Comparison of ENCODE assay signal across 8 cellular contexts in genomic region chr5:2038337-2039179, GRCh38.
DNase-seq lines count a peak whose midpoint lies in the region; ATAC-seq, FAIRE-seq and TF ChIP-seq lines count a peak whose summit lies in the region.

No MANE protein-coding gene starts in this region.

- no peak overlapping the region for H4K8ac ChIP-seq in H1 (ENCODE audit: extremely low read depth, insufficient read depth, low read length)

- peak overlapping the region; percentile 95; the same call in 1 of the 2 replicates for H2AFZ ChIP-seq in H1 (ENCODE audit: low read length)

- CTCF ChIA-PET in A549 (lab: Yijun Ruan, JAX) (interaction anchor here (0.6 to 2.6 kb wide), 8 partner anchors 9 to 1920 kb away, joined by 3 to 21 read pairs (median 4); no protein-coding TSS in a partner anchor), H1 (lab: Charles Lee; ENCODE audit: partially characterized antibody) (interaction anchor here (0.6 to 1.6 kb wide), 10 partner anchors 9 to 369 kb away, joined by 3 to 9 read pairs (median 3); no protein-coding TSS in a partner anchor)
- CTCF ChIA-PET in activated CD8-positive, alpha-beta T cell treated with anti-CD3 and anti-CD28 coated beads for 36 hours (lab: Charles Lee) = interaction anchor here (0.9 to 1.2 kb wide), 5 partner anchors 11 to 303 kb away, joined by 3 to 4 read pairs (median 3); no protein-coding TSS in a partner anchor

- no peaks in the 10 kb centered on the region for H3K4me1 Mint-ChIP-seq in activated CD8-positive, alpha-beta T cell treated with anti-CD3 and anti-CD28 coated beads for 36 hours (ENCODE audit: low read depth)

- TF ChIP-seq RAD21 in A549 (conservative IDR thresholded peaks at IDR 0.05 in 1 of 2, IDR thresholded peaks at IDR 0.05 in 1 of 2) = peak in 1 of 2 experiments; percentile 24; a peak in 4 of 5 replicates
- peak; percentile 67 to 69 for TF ChIP-seq RAD21 in H1 (IDR thresholded peaks at IDR 0.05 in 1 of 2, conservative IDR thresholded peaks at IDR 0.05 in 1 of 2; ENCODE audit: low read depth in 2 of 2, low read length in 2 of 2)

- 5% methylated on average over 11 of the region's 57 CpGs for WGBS in A549 (ENCODE audit: missing lambda C conversion rate)
- WGBS in H1 (ENCODE audit: extremely low coverage in 1 of 2, insufficient coverage in 1 of 2, insufficient read length in 1 of 2, insufficient replicate concordance in 2 of 2, low coverage in 1 of 2, low lambda C conversion rate in 2 of 2, missing lambda C conversion rate in 1 of 2), 2 experiments = 6% methylated on average over 41 of the region's 57 CpGs; no CpG with 5 or more reads in 1 of the 2 experiments
- 0 to 5% methylated on average over 45 to 55 of the region's 57 CpGs for WGBS in mesodermal cell (ENCODE audit: insufficient coverage in 2 of 2), 2 experiments

- H3K79me2 ChIP-seq in H1 (ENCODE audit: control insufficient read depth in 1 of 2, insufficient read depth in 2 of 2, low read length in 2 of 2) = no peaks in the 10 kb centered on the region

- intact Hi-C loops in activated CD8-positive, alpha-beta T cell treated with anti-CD3 and anti-CD28 coated beads for 36 hours (cut with micrococcal nuclease) = no loop called here

- H3K23ac ChIP-seq in H1 (ENCODE audit: insufficient read length) = no peak overlapping the region

- no peak overlapping the region for H3K4ac ChIP-seq in H1 (replicated peaks; ENCODE audit: insufficient read length, low read depth, low read length)

- H3K4me3 Mint-ChIP-seq in activated CD8-positive, alpha-beta T cell treated with anti-CD3 and anti-CD28 coated beads for 36 hours = peak overlapping the region; percentile 50

- H3K4me1 ChIP-seq in A549 (no peaks in the 10 kb centered on the region), H1 (replicated peaks in 1 of 4; ENCODE audit: control insufficient read depth in 3 of 4, insufficient read depth in 4 of 4, low read length in 3 of 4) (peaks cover 0 to 8% (median 0%) of the 10 kb centered on the region in 4 experiments; a peak in 3 of 7 replicates), mesodermal cell (ENCODE audit: control insufficient read depth, insufficient read depth, low read length, poor library complexity, severe bottlenecking) (no peaks in the 10 kb centered on the region)

- no peak overlapping the region for H2BK120ac ChIP-seq in H1 (replicated peaks; ENCODE audit: low read depth, low read length)

- no peaks in the 10 kb centered on the region for H3K23me2 ChIP-seq in H1 (ENCODE audit: low read depth, low read length)

- H2BK5ac ChIP-seq in H1 (ENCODE audit: low read depth, low read length) = no peak overlapping the region

- H2BK12ac ChIP-seq in H1 (ENCODE audit: low read depth, low read length) = no peak overlapping the region

- H3K4me2 ChIP-seq in A549 (peak overlapping the region; percentile 71), H1 (ENCODE audit: insufficient read depth in 1 of 2, low read depth in 2 of 2, low read length in 2 of 2) (peak overlapping the region; percentile 9 to 85; a peak in 3 of 4 replicates)

- no peaks in the 10 kb centered on the region for H3K36me3 Mint-ChIP-seq in activated CD8-positive, alpha-beta T cell treated with anti-CD3 and anti-CD28 coated beads for 36 hours (ENCODE audit: low read depth)

- H2BK15ac ChIP-seq in H1 (ENCODE audit: low read length) = no peak overlapping the region

- peak overlapping the region; percentile 33 for H3K56ac ChIP-seq in H1 (replicated peaks; ENCODE audit: insufficient read length, low read depth, low read length)

- H4K5ac ChIP-seq in H1 (ENCODE audit: insufficient read length, low read depth, low read length) = peak overlapping the region; percentile 53

- ATAC-seq in A549 = peak; percentile 92 to 99
- peak; percentile 90 for ATAC-seq in GM18517 (IDR thresholded peaks at IDR 0.05; ENCODE audit: unreplicated experiment)
- ATAC-seq in HG03045 (IDR thresholded peaks at IDR 0.05; ENCODE audit: unreplicated experiment) = peak; percentile 95
- peak; percentile 95 for ATAC-seq in activated CD8-positive, alpha-beta T cell treated with anti-CD3 and anti-CD28 coated beads for 36 hours

- no peak overlapping the region for H3K18ac ChIP-seq in H1 (ENCODE audit: extremely low read depth, low read length)

- H3K14ac ChIP-seq in H1 (ENCODE audit: insufficient read length) = no peak overlapping the region

- TF ChIP-seq POLR2A in A549 (IDR thresholded peaks at IDR 0.05; ENCODE audit: low read length) (no peak; the same call in 1 of the 2 replicates), H1 (IDR thresholded peaks at IDR 0.05; ENCODE audit: control extremely low read depth in 1 of 2, low read depth in 2 of 2, low read length in 2 of 2) (no peak)

- H4K91ac ChIP-seq in H1 (replicated peaks; ENCODE audit: insufficient read length, low read length) = no peak overlapping the region

- H3K27me3 Mint-ChIP-seq in activated CD8-positive, alpha-beta T cell treated with anti-CD3 and anti-CD28 coated beads for 36 hours = peaks cover 19% of the 10 kb centered on the region

- H3K9me3 Mint-ChIP-seq in activated CD8-positive, alpha-beta T cell treated with anti-CD3 and anti-CD28 coated beads for 36 hours = no peaks in the 10 kb centered on the region

- no peak overlapping the region for H2AK5ac ChIP-seq in H1 (ENCODE audit: low read depth, low read length)

- no peaks in the 10 kb centered on the region for H4K20me1 ChIP-seq in H1 (replicated peaks in 1 of 2; ENCODE audit: control insufficient read depth in 1 of 2, insufficient read depth in 2 of 2, low read length in 2 of 2)

- H3K36me3 ChIP-seq in H1 (ENCODE audit: control insufficient read depth in 2 of 4, insufficient read depth in 4 of 4, low read length in 3 of 4) = no peaks in the 10 kb centered on the region
- H3K36me3 ChIP-seq in mesodermal cell (ENCODE audit: control insufficient read depth, insufficient read depth, low read length) = no peaks in the 10 kb centered on the region

- H3K9ac ChIP-seq in H1 (replicated peaks in 1 of 4; ENCODE audit: extremely low read depth in 1 of 4, low read depth in 3 of 4, low read length in 3 of 4) = peak overlapping the region in 1 of 4 experiments; percentile 67; a peak in 2 of 7 replicates

- no peaks in the 10 kb centered on the region for H3K9me3 ChIP-seq in A549
- H3K9me3 ChIP-seq in H1 (ENCODE audit: insufficient read depth in 2 of 2, low read depth in 1 of 2, low read length in 1 of 2) = no peaks in the 10 kb centered on the region
- H3K9me3 ChIP-seq in mesodermal cell (ENCODE audit: control insufficient read depth, low read length) = no peaks in the 10 kb centered on the region

- TF ChIP-seq CTCF in A549 (IDR thresholded peaks at IDR 0.05) (peak; percentile 95), H1 (IDR thresholded peaks at IDR 0.05; ENCODE audit: control extremely low read depth in 1 of 3, insufficient read depth in 1 of 3, low read depth in 1 of 3, low read length in 3 of 3) (peak; percentile 70 to 80 (median 74))
- TF ChIP-seq CTCF in activated CD8-positive, alpha-beta T cell treated with anti-CD3 and anti-CD28 coated beads for 36 hours (IDR thresholded peaks at IDR 0.05) = peak; percentile 100

- no peak overlapping the region for H2BK20ac ChIP-seq in H1 (ENCODE audit: low read length)

- H3K27me3 ChIP-seq in H1 (replicated peaks in 1 of 4; ENCODE audit: control insufficient read depth in 3 of 4, extremely low read depth in 1 of 4, insufficient read depth in 3 of 4, low read length in 3 of 4) = no peaks in the 10 kb centered on the region

- no peak overlapping the region for H3K27ac Mint-ChIP-seq in activated CD8-positive, alpha-beta T cell treated with anti-CD3 and anti-CD28 coated beads for 36 hours

- POLR2A ChIA-PET in A549 (lab: Yijun Ruan, JAX) = no interaction called here
- POLR2A ChIA-PET in activated CD8-positive, alpha-beta T cell treated with anti-CD3 and anti-CD28 coated beads for 36 hours (lab: Charles Lee) = no interaction called here
- POLR2A ChIA-PET in H1 (lab: Charles Lee; ENCODE audit: partially characterized antibody) = no interaction called here

- no peaks in the 10 kb centered on the region for H3K79me1 ChIP-seq in H1 (ENCODE audit: low read depth, low read length)

- H3K4me3 ChIP-seq in A549 (peak overlapping the region; percentile 29), H1 (ENCODE audit: extremely low read depth in 1 of 4, insufficient read depth in 2 of 4, low read depth in 3 of 4, low read length in 4 of 4) (peak overlapping the region; percentile 29 to 65 (median 46); a peak in 7 of 8 replicates), mesodermal cell (ENCODE audit: extremely low read depth, insufficient read depth, low read length, poor library complexity, severe bottlenecking) (peak overlapping the region; percentile 38)

- peak; percentile 61 to 74 for DNase-seq in A549 (ENCODE audit: low read depth in 1 of 2, low spot score in 1 of 2)
- DNase-seq in NCI-H226 = peak; percentile 10
- peak; percentile 71 for DNase-seq in activated CD8-positive, alpha-beta T cell treated with anti-CD3 and anti-CD28 coated beads for 36 hours
- peak; percentile 80 to 94 for DNase-seq in H1 (ENCODE audit: low read depth in 1 of 2, low spot score in 2 of 2)
- peak; percentile 46 for DNase-seq in stimulated activated CD8-positive, alpha-beta memory T cell treated with anti-CD3 and anti-CD28 coated beads, Interleukin-4, amount 100 ng/mL, for 24 hours (ENCODE audit: low read depth)

- no peak for TF ChIP-seq EP300 in A549 (IDR thresholded peaks at IDR 0.05)
- TF ChIP-seq EP300 in H1 (IDR thresholded peaks at IDR 0.05; ENCODE audit: borderline replicate concordance in 1 of 2, low read depth in 2 of 2, low read length in 2 of 2) = no peak; a peak in 1 of 3 replicates

- FAIRE-seq in A549 (lab: Jason Lieb, UNC) = no peak
- no peak for FAIRE-seq in H1 (lab: Jason Lieb, UNC)

- H3K27ac ChIP-seq in A549 (peak overlapping the region in 1 of 2 experiments; percentile 31; a peak in 3 of 6 replicates), H1 (ENCODE audit: low read depth, low read length) (no peak overlapping the region), mesodermal cell (ENCODE audit: low read depth, low read length, severe bottlenecking) (no peak overlapping the region)

TF ChIP-seq in A549, 52 proteins besides CTCF, POLR2A, EP300 and RAD21 (continues in another document):
- TF ChIP-seq GATA3 (IDR thresholded peaks at IDR 0.05; ENCODE audit: borderline replicate concordance) = no peak

TF ChIP-seq in H1, 55 proteins besides CTCF, POLR2A, EP300 and RAD21 (continues in another document):
- peak; percentile 76 for TF ChIP-seq CTBP2 (IDR thresholded peaks at IDR 0.05; ENCODE audit: borderline replicate concordance, insufficient read depth, insufficient read length, low read length)
- peak; percentile 49 for TF ChIP-seq ASH2L (IDR thresholded peaks at IDR 0.05; ENCODE audit: low read length)
- TF ChIP-seq, protein P1, sequence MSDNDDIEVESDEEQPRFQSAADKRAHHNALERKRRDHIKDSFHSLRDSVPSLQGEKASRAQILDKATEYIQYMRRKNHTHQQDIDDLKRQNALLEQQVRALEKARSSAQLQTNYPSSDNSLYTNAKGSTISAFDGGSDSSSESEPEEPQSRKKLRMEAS (IDR thresholded peaks at IDR 0.05) = peak; percentile 73
- TF ChIP-seq SP1 (IDR thresholded peaks at IDR 0.05; ENCODE audit: low read depth, low read length) = peak; percentile 25; the same call in 1 of the 2 replicates
- TF ChIP-seq NRF1 (IDR thresholded peaks at IDR 0.05; ENCODE audit: low read depth, low read length) = peak; percentile 80
- TF ChIP-seq CBX8 (IDR thresholded peaks at IDR 0.05; ENCODE audit: borderline replicate concordance, low read depth, low read length) = no peak
- TF ChIP-seq NANOG (IDR thresholded peaks at IDR 0.05; ENCODE audit: insufficient read depth, low read depth, low read length, poor library complexity, severe bottlenecking) = no peak

Comparison
In these comparisons a context has a peak if more than half of its experiments do, and no peak if none do; other contexts are left out.
1. DNase-seq: peak in every context shown above with its lines; median percentile 87 in H1; 71 in activated CD8-positive, alpha-beta T cell treated with anti-CD3 and anti-CD28 coated beads for 36 hours; 68 in A549; 46 in stimulated activated CD8-positive, alpha-beta memory T cell treated with anti-CD3 and anti-CD28 coated beads, Interleukin-4, amount 100 ng/mL, for 24 hours; 10 in NCI-H226.